ENCODE assay signal across 11 cellular contexts in genomic region chr6:143592335-143592734, GRCh38.
DNase-seq lines count a peak whose midpoint lies in the region; ATAC-seq and TF ChIP-seq lines count a peak whose summit lies in the region.
"Had no signal": no experiment of that assay in that cellular context is flagged by ENCODE, and none has a peak within 500 bp of the region (broad histone marks: within the 10 kb centered on the region; RNA-seq: fewer than 3 reads in every experiment).

No MANE protein-coding gene starts in this region.

- no peaks in the 10 kb centered on the region for H3K36me3 ChIP-seq in KMS-11 (ENCODE audit: insufficient read depth)
- H3K36me3 ChIP-seq in body of pancreas (replicated peaks in 1 of 2; ENCODE audit: insufficient read depth in 1 of 2, low read depth in 2 of 2), result no peaks in the 10 kb centered on the region
- H3K36me3 ChIP-seq in neural progenitor cell, result no peaks in the 10 kb centered on the region
- H3K36me3 ChIP-seq: neutrophil had no signal

- H3K27me3 Mint-ChIP-seq in neural progenitor cell (ENCODE audit: insufficient read depth, low read depth), result no peaks in the 10 kb centered on the region

- no peaks in the 10 kb centered on the region for H3K9me3 ChIP-seq in body of pancreas
- H3K9me3 ChIP-seq in neural progenitor cell (ENCODE audit: low read depth), result no peaks in the 10 kb centered on the region
- H3K9me3 ChIP-seq: neutrophil had no signal

- peak; percentile 21 for TF ChIP-seq CTCF in GM12865 (IDR thresholded peaks at IDR 0.05; ENCODE audit: insufficient read depth, low read depth, low read length, missing control alignments)
- TF ChIP-seq CTCF in KMS-11 (conservative IDR thresholded peaks at IDR 0.05; ENCODE audit: low read depth, low read length), result peak; percentile 55
- peak in 6 of 7 experiments; percentile 20 to 33 (median 26) for TF ChIP-seq CTCF in body of pancreas (IDR thresholded peaks at IDR 0.05)
- peak; percentile 68 for TF ChIP-seq CTCF in neural progenitor cell (IDR thresholded peaks at IDR 0.05)

- peaks cover 4% of the 10 kb centered on the region for H3K4me1 Mint-ChIP-seq in neural progenitor cell

- peaks cover 2% of the 10 kb centered on the region for H3K9me3 Mint-ChIP-seq in neural progenitor cell

- H3K79me2 ChIP-seq in KMS-11 (ENCODE audit: insufficient read depth, low read depth), result no peaks in the 10 kb centered on the region
- no peaks in the 10 kb centered on the region for H3K79me2 ChIP-seq in neural progenitor cell (ENCODE audit: low read depth)

- H3F3A ChIP-seq in neural progenitor cell (ENCODE audit: low read depth), result no peaks in the 10 kb centered on the region

- H3K4me3 ChIP-seq in GM12865 (ENCODE audit: low read depth, low read length) (no peak overlapping the region), KMS-11 (IDR thresholded peaks at IDR 0.05; ENCODE audit: insufficient read depth, low read depth, low read length) (no peak overlapping the region), body of pancreas (no peak overlapping the region), neural progenitor cell (no peak overlapping the region)

- TF ChIP-seq POLR2A in body of pancreas (IDR thresholded peaks at IDR 0.05), result no peak

- 57 to 60% methylated on average over 6 of the region's 6 CpGs for WGBS in body of pancreas, 2 donors

- no peak overlapping the region for H3K27ac Mint-ChIP-seq in neural progenitor cell

- H3K4me1 ChIP-seq in KMS-11 (ENCODE audit: low read depth, poor library complexity, severe bottlenecking) (no peaks in the 10 kb centered on the region), body of pancreas (no peaks in the 10 kb centered on the region), neural progenitor cell (peaks cover 6% of the 10 kb centered on the region)

- H3K36me3 Mint-ChIP-seq in neural progenitor cell, result no peaks in the 10 kb centered on the region

- intact Hi-C loops in body of pancreas (cut with DNase I), result no loop called here

- H3K27ac ChIP-seq in KMS-11 (no peak overlapping the region), body of pancreas (no peak overlapping the region), neural progenitor cell (no peak overlapping the region)
- H3K27ac ChIP-seq: neutrophil had no signal

- no peaks in the 10 kb centered on the region for H3K27me3 ChIP-seq in KMS-11 (ENCODE audit: insufficient read depth, low read depth)
- H3K27me3 ChIP-seq in body of pancreas, result no peaks in the 10 kb centered on the region
- no peaks in the 10 kb centered on the region for H3K27me3 ChIP-seq in neural progenitor cell
- H3K27me3 ChIP-seq: neutrophil had no signal

- H4K20me1 ChIP-seq in KMS-11 (ENCODE audit: insufficient read depth) (no peaks in the 10 kb centered on the region), neural progenitor cell (ENCODE audit: low read depth) (no peaks in the 10 kb centered on the region)

- ATAC-seq in body of pancreas (no peak), GM19395 (IDR thresholded peaks at IDR 0.05; ENCODE audit: unreplicated experiment) (no peak), HG03280 (IDR thresholded peaks at IDR 0.05; ENCODE audit: unreplicated experiment) (no peak)

- DNase-seq in GM12865 (ENCODE audit: low read depth), result no peak
- peak in 3 of 4 donors; percentile 12 to 45 (median 26) for DNase-seq in body of pancreas
- peak; percentile 69 for DNase-seq in neural progenitor cell (ENCODE audit: low spot score)
- no peak for DNase-seq in NCI-H2029 treated with DMSO at 0.1 percent for 48 hours (lab: John Stamatoyannopoulos, UW)
- DNase-seq: cerebellar nuclear complex, hippocampal formation, Right ventricle myocardium superior had no signal

- H3K4me3 Mint-ChIP-seq in neural progenitor cell, result no peak overlapping the region

- H3K9ac ChIP-seq in KMS-11 (no peak overlapping the region), neural progenitor cell (no peak overlapping the region)

- no peak overlapping the region for H3K4me2 ChIP-seq in KMS-11
- no peak overlapping the region for H3K4me2 ChIP-seq in neural progenitor cell

- H2AFZ ChIP-seq in KMS-11 (ENCODE audit: low read depth) (no peak overlapping the region), neural progenitor cell (replicated peaks) (no peak overlapping the region)

Comparison
In these comparisons a context has a peak if more than half of its experiments do, and no peak if none do; other contexts are left out.
1. DNase-seq: peak in body of pancreas (3 of 4) and neural progenitor cell (single experiment); none in GM12865 (single experiment) and NCI-H2029 treated with DMSO at 0.1 percent for 48 hours (single experiment).
2. Peak in every context shown above with its lines, with median percentiles within 50 percentile points of each other: CTCF ChIP-seq.